ENCODE assay signal across 8 cellular contexts in genomic region chr15:75723847-75724660, GRCh38. TPM values are rescaled to one million over a fixed set of nuclear protein-coding genes. Genes with fewer than 3 reads are reported as not detected.
DNase-seq lines count a peak whose midpoint lies in the region; ATAC-seq and TF ChIP-seq lines count a peak whose summit lies in the region.

No MANE protein-coding gene starts in this region.

- H3K9me3 ChIP-seq in T-helper 17 cell (ENCODE audit: control insufficient read depth, low read length, poor library complexity, severe bottlenecking) (no peaks in the 10 kb centered on the region), lung (ENCODE audit: control insufficient read depth in 2 of 2, insufficient read depth in 1 of 2, low read length in 1 of 2) (no peaks in the 10 kb centered on the region)

- H3K27me3 ChIP-seq in lung (ENCODE audit: control insufficient read depth, insufficient read depth): no peaks in the 10 kb centered on the region

- TF ChIP-seq RAD21 in Ishikawa (IDR thresholded peaks at IDR 0.05; ENCODE audit: low read depth): no peak

- TF ChIP-seq CTCF in lung (IDR thresholded peaks at IDR 0.05; ENCODE audit: control extremely low read depth, extremely low read depth): no peak

- H3K4me3 ChIP-seq in lung: no peak overlapping the region

- no peak for TF ChIP-seq EP300 in Ishikawa (IDR thresholded peaks at IDR 0.05; ENCODE audit: borderline replicate concordance)

- WGBS in lung, 2 donors: 25 to 33% methylated on average over 9 of the region's 9 CpGs

- peaks cover 0 to 11% of the 10 kb centered on the region in 2 donors for H3K4me1 ChIP-seq in lung (ENCODE audit: control insufficient read depth in 2 of 2, insufficient read depth in 2 of 2, low read length in 2 of 2)

- H3K4me1 Mint-ChIP-seq in T-helper 17 cell: peaks cover 7% of the 10 kb centered on the region

- peak in 2 of 3 experiments; percentile 49 to 76 for DNase-seq in NCI-H1417 (lab: John Stamatoyannopoulos, UW)
- no peak for DNase-seq in NCI-H1417 treated with DMSO at 0.1 percent for 48 hours (lab: John Stamatoyannopoulos, UW)
- peak in 2 of 3 donors; percentile 28 for DNase-seq in T-helper 17 cell
- DNase-seq in effector CD4-positive, alpha-beta T cell: peak; percentile 21
- peak; percentile 81 for DNase-seq in lung (ENCODE audit: low spot score)
- peak; percentile 19 for DNase-seq in stimulated activated CD8-positive, alpha-beta memory T cell treated with anti-CD3 and anti-CD28 coated beads, Interleukin-12 subunit alpha, Interleukin-12 subunit beta, amount 100 ng/mL, for 1 hour (ENCODE audit: low read depth)

- no peak overlapping the region for H3K4me3 Mint-ChIP-seq in T-helper 17 cell

- no peaks in the 10 kb centered on the region for H3K36me3 ChIP-seq in lung (ENCODE audit: control insufficient read depth in 2 of 2, insufficient read depth in 2 of 2, low read length in 2 of 2)

- ATAC-seq in T-helper 17 cell: peak; percentile 77
- ATAC-seq in lung (ENCODE audit: insufficient read depth, low FRiP score): peak; percentile 75
- no peak for ATAC-seq in HG03039 (IDR thresholded peaks at IDR 0.05; ENCODE audit: unreplicated experiment)

- peaks cover 6% of the 10 kb centered on the region for H3K36me3 Mint-ChIP-seq in T-helper 17 cell (ENCODE audit: low read depth)

- H3K27me3 Mint-ChIP-seq in T-helper 17 cell: peaks cover 37% of the 10 kb centered on the region

- H3K27ac Mint-ChIP-seq in T-helper 17 cell: peak overlapping the region; percentile 80

- H3K27ac ChIP-seq in lung (ENCODE audit: low read depth in 1 of 2, low read length in 1 of 2): peak overlapping the region; percentile 21 to 57

TF ChIP-seq in Ishikawa, 13 proteins besides CTCF, POLR2A, EP300 and RAD21:
- no peak for TF ChIP-seq TEAD4 (IDR thresholded peaks at IDR 0.05)
- TF ChIP-seq NFIC (IDR thresholded peaks at IDR 0.05): no peak
- TF ChIP-seq CREB1 (IDR thresholded peaks at IDR 0.05; ENCODE audit: low read depth): peak; percentile 13; the same call in 1 of the 2 replicates

RNA-seq across cellular contexts. Expression of gene CSPG4, which starts 11.4 kb away (rescaled TPM):
- under 1 TPM in 1 of 2 donors, not detected in 1; 0.08 TPM for total RNA-seq in T-helper 17 cell
- total RNA-seq in lung: 10 to 100 TPM; 32.4 to 38.1 TPM
- 10 to 100 TPM in 1 of 2 donors, 1 to 10 TPM in 1; 8.5 to 16.0 TPM for polyA plus RNA-seq in lung

Comparison
In these comparisons a context has a peak if more than half of its experiments do, and no peak if none do; other contexts are left out.
1. RNA of gene CSPG4, which starts 11.4 kb away (total RNA-seq): 32.4 to 38.1 TPM in lung; 0.08 TPM in T-helper 17 cell; every median in the first group is over 10 times any median in the second.